Comparison of ENCODE assay signal across 6 cellular contexts in genomic region chr11:129307162-129307561, GRCh38.
"Had no signal": no experiment of that assay in that cellular context is flagged by ENCODE, and none has a peak within 500 bp of the region (broad histone marks: within the 10 kb centered on the region; RNA-seq: fewer than 3 reads in every experiment).

No MANE protein-coding gene starts in this region.

- ATAC-seq: K562 had no signal

- H3K4me3 ChIP-seq: K562 had no signal

- DNase-seq: IMR-90, KBM-7, KG1 had no signal

- H3K27ac ChIP-seq: HL-60 had no signal

- FAIRE-seq: HTR-8/SVneo, K562 had no signal
